Comparison of ENCODE assay signal across 19 cellular contexts in the genomic region with DNA sequence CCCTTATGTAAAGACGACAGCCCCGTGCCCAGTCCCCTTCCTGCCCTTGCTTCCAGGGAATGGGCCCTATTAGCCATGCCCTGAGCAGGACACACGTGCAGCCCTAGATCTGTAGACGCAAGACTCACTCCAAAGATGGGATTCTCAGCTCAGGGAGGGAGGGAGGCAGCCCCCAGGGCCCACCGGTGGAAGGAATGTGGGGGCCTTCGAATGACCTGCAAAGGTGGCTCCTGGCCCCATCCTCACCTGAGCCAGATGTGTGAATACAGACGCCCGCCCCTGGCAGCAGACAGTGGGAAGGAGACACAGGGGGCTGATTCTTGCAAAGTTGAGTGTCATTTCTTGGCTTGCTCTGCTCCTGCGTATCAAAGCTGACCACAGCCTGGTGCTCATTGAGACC.
"Had no signal": no experiment of that assay in that cellular context is flagged by ENCODE, and none has a peak within 500 bp of the region (broad histone marks: within the 10 kb centered on the region; RNA-seq: fewer than 3 reads in every experiment).

No MANE protein-coding gene starts in this region.

- H3K4me3 Mint-ChIP-seq: neural progenitor cell had no signal

- H3K9me3 ChIP-seq: heart right ventricle, right atrium auricular region, stomach, thoracic aorta, transverse colon had no signal

- H3K9ac ChIP-seq: neural progenitor cell had no signal

- H3K36me3 ChIP-seq: heart right ventricle, neural progenitor cell, right atrium auricular region, stomach, thoracic aorta, transverse colon had no signal

- H3K27ac Mint-ChIP-seq: neural progenitor cell had no signal

- H2AFZ ChIP-seq: neural progenitor cell had no signal

- H3K4me3 ChIP-seq: coronary artery, dorsolateral prefrontal cortex, heart right ventricle, neural progenitor cell, right atrium auricular region, stomach, thoracic aorta, transverse colon had no signal

- H3K4me1 ChIP-seq: right atrium auricular region had no signal

- H3K27me3 ChIP-seq: dorsolateral prefrontal cortex, heart right ventricle, neural progenitor cell, right atrium auricular region, stomach, transverse colon had no signal

- FAIRE-seq: endometrium, frontal cortex, islet of Langerhans, small intestine, urothelium cell line had no signal

- DNase-seq: dorsolateral prefrontal cortex; effector CD8-positive, alpha-beta T cell; heart right ventricle; mammary epithelial cell; small intestine; stimulated activated CD4-positive, alpha-beta T cell treated with anti-CD3 and anti-CD28 coated beads, Interleukin-12 subunit alpha, Interleukin-12 subunit beta, amount 100 ng/mL, for 4 hours; stimulated activated naive CD4-positive, alpha-beta T cell; stomach; transverse colon had no signal

- H3K9me3 Mint-ChIP-seq: neural progenitor cell had no signal

- H3K36me3 Mint-ChIP-seq: neural progenitor cell had no signal

- ATAC-seq: esophagus mucosa, heart right ventricle, left lobe of liver had no signal

- H3K4me2 ChIP-seq: neural progenitor cell had no signal

- H3K27ac ChIP-seq: coronary artery, dorsolateral prefrontal cortex, heart right ventricle, neural progenitor cell, right atrium auricular region, stomach, thoracic aorta, transverse colon had no signal
